ENCODE assay signal across 12 cellular contexts in genomic region chr14:22428681-22429315, GRCh38.
DNase-seq lines count a peak whose midpoint lies in the region; ATAC-seq and TF ChIP-seq lines count a peak whose summit lies in the region.
"Had no signal": no experiment of that assay in that cellular context is flagged by ENCODE, and none has a peak within 500 bp of the region (broad histone marks: within the 10 kb centered on the region; RNA-seq: fewer than 3 reads in every experiment).

No MANE protein-coding gene starts in this region.

- peak overlapping the region; percentile 48 for H3K27ac ChIP-seq in upper lobe of right lung
- H3K27ac ChIP-seq: right atrium auricular region had no signal

- no peaks in the 10 kb centered on the region for H3K9me3 ChIP-seq in upper lobe of right lung
- H3K9me3 ChIP-seq: right atrium auricular region had no signal

- DNase-seq in NOMO-1 (lab: John Stamatoyannopoulos, UW; ENCODE audit: unreplicated experiment in 2 of 2), result peak; percentile 22 to 35
- DNase-seq in NOMO-1 treated with dmso at 0.1 percent for 144 hours (lab: John Stamatoyannopoulos, UW; ENCODE audit: unreplicated experiment), result no peak
- DNase-seq in UCSD-AML1 (lab: John Stamatoyannopoulos, UW; ENCODE audit: unreplicated experiment), result peak; percentile 32
- peak; percentile 17 for DNase-seq in kidney tubule cell (ENCODE audit: low spot score)
- no peak for DNase-seq in upper lobe of right lung
- DNase-seq: activated naive CD4-positive, alpha-beta T cell treated with anti-CD3 and anti-CD28 coated beads, Interleukin-2, amount 10 ng/mL, durations not matched to agents 7 days and 5 days; kidney; NCI-H524 treated with DMSO at 0.1 percent for 48 hours had no signal

- H3K4me1 ChIP-seq in upper lobe of right lung, result peaks cover 48% of the 10 kb centered on the region

- H3K27me3 ChIP-seq in upper lobe of right lung, result no peaks in the 10 kb centered on the region
- H3K27me3 ChIP-seq: right atrium auricular region had no signal

- intact Hi-C loops in upper lobe of right lung (cut with DNase I), result no loop called here

- ATAC-seq in upper lobe of right lung (peak; percentile 21), HG02884 (IDR thresholded peaks at IDR 0.05; ENCODE audit: unreplicated experiment) (no peak), GM21576 (IDR thresholded peaks at IDR 0.05; ENCODE audit: unreplicated experiment) (no peak), GM21515 (IDR thresholded peaks at IDR 0.05; ENCODE audit: unreplicated experiment) (no peak)

- no peak for TF ChIP-seq CTCF in upper lobe of right lung (IDR thresholded peaks at IDR 0.05)

- no peaks in the 10 kb centered on the region for H3K36me3 ChIP-seq in upper lobe of right lung
- H3K36me3 ChIP-seq: right atrium auricular region had no signal

- H3K4me3 ChIP-seq in upper lobe of right lung, result no peak overlapping the region
- H3K4me3 ChIP-seq: right atrium auricular region had no signal

Comparison
In these comparisons a context has a peak if more than half of its experiments do, and no peak if none do; other contexts are left out.
1. DNase-seq: peak in NOMO-1 (2 of 2), UCSD-AML1 (single experiment) and kidney tubule cell (single experiment); none in NOMO-1 treated with dmso at 0.1 percent for 144 hours (single experiment) and upper lobe of right lung (single experiment).